In the genomic region with DNA sequence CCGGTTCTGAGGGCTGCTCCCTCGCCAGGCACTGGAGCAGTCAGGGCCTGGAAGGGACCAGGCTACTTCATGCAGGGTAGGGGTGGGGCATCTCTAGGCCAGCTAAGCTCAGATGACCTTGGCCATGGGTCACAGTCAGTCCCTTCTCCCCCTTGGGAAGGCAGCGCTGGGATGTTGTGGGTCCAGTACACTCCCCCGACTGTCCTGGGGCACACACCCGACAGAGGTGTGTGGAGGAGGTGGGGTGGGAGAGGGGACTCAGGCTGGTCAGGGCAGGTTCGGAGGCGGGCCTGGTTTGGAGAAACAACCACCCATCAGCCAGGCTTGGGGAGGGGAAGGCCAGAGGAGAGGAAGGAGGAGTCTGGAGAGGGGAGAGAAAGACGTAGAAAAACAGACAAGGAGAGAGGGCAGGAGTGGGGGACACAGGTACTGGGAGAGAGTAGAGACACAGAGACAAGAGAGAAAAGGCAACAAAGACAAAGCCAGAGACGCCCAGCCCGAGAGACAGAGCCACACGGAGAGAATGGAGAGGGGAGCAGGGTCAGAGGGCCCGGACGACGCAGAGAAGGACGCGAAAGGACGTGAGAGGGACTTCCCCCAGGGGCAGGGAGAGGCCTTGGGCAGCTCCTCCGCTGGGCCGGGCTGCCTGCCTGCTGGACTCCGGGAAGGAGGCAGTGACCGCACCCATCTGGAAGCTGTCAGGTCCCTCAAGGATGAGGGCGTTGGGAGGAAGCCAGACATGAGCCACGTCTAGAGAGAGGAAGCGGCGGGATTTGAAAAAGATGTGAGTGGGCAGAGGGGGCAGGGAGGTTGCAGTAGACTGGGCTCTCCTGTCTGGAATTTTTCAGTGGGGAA, we compare ENCODE assay signal across 11 cellular contexts. TPM values are rescaled to one million over a fixed set of nuclear protein-coding genes. Genes with fewer than 3 reads are reported as not detected.
DNase-seq lines count a peak whose midpoint lies in the region; ATAC-seq, FAIRE-seq and TF ChIP-seq lines count a peak whose summit lies in the region.
"Had no signal": no experiment of that assay in that cellular context is flagged by ENCODE, and none has a peak within 500 bp of the region (broad histone marks: within the 10 kb centered on the region; RNA-seq: fewer than 3 reads in every experiment).

No MANE protein-coding gene starts in this region.

- no peaks in the 10 kb centered on the region for H3K9me3 ChIP-seq in pancreas
- H3K9me3 ChIP-seq in effector memory CD4-positive, alpha-beta T cell (ENCODE audit: control insufficient read depth, low read length): no peaks in the 10 kb centered on the region

- no peaks in the 10 kb centered on the region for H3K27me3 Mint-ChIP-seq in endothelial cell (ENCODE audit: unreplicated experiment)

- H3K36me3 Mint-ChIP-seq in endothelial cell (ENCODE audit: low read depth, unreplicated experiment): no peaks in the 10 kb centered on the region
- H3K36me3 Mint-ChIP-seq: CD4-positive, CD25-positive, alpha-beta regulatory T cell had no signal

- H3K4me3 ChIP-seq in AG10803 (ENCODE audit: low read length) (no peak overlapping the region), pancreas (no peak overlapping the region)
- no peak overlapping the region for H3K4me3 ChIP-seq in effector memory CD4-positive, alpha-beta T cell (ENCODE audit: insufficient read depth, low read depth, low read length, poor library complexity, severe bottlenecking)

- 73 to 75% methylated on average over 25 of the region's 25 CpGs for WGBS in pancreas, 2 donors

- ATAC-seq in pancreas: peak in 3 of 4 donors; percentile 67 to 77 (median 72)

- no peak for FAIRE-seq in pancreas (lab: Jason Lieb, UNC)

- peak; percentile 95 for DNase-seq in AG10803 (ENCODE audit: low read depth)
- DNase-seq in UCSD-AML1 (lab: John Stamatoyannopoulos, UW; ENCODE audit: unreplicated experiment): peak; percentile 44
- DNase-seq in cardiac septum (ENCODE audit: low spot score): peak; percentile 84
- peak in 1 of 6 donors; percentile 50 for DNase-seq in pancreas
- no peak for DNase-seq in endothelial cell (ENCODE audit: low spot score)
- no peak for DNase-seq in effector memory CD4-positive, alpha-beta T cell
- no peak for DNase-seq in activated T-cell treated with anti-CD3 and anti-CD28 coated beads, Interleukin-2, amount 50 U/mL, for 1 hour
- no peak for DNase-seq in nucleus accumbens (lab: John Stamatoyannopoulos, UW)
- DNase-seq: activated naive CD4-positive, alpha-beta T cell treated with anti-CD3 and anti-CD28 coated beads for 36 hours; CD4-positive, CD25-positive, alpha-beta regulatory T cell; NCI-H1930 had no signal

- no peaks in the 10 kb centered on the region for H3K4me1 ChIP-seq in pancreas
- H3K4me1 ChIP-seq in effector memory CD4-positive, alpha-beta T cell (ENCODE audit: control insufficient read depth, insufficient read depth, low read length, poor library complexity, severe bottlenecking): no peaks in the 10 kb centered on the region

- no peak overlapping the region for H3K4me3 Mint-ChIP-seq in endothelial cell (ENCODE audit: unreplicated experiment)
- H3K4me3 Mint-ChIP-seq: activated naive CD4-positive, alpha-beta T cell treated with anti-CD3 and anti-CD28 coated beads for 36 hours; CD4-positive, CD25-positive, alpha-beta regulatory T cell had no signal

- no peaks in the 10 kb centered on the region for H3K36me3 ChIP-seq in pancreas
- no peaks in the 10 kb centered on the region for H3K36me3 ChIP-seq in effector memory CD4-positive, alpha-beta T cell (ENCODE audit: control insufficient read depth, insufficient read depth, low read length)

- no peak overlapping the region for H3K27ac ChIP-seq in pancreas
- H3K27ac ChIP-seq in effector memory CD4-positive, alpha-beta T cell (ENCODE audit: insufficient read depth, low read length, poor library complexity, severe bottlenecking): no peak overlapping the region

- H3K27me3 ChIP-seq in pancreas: no peaks in the 10 kb centered on the region
- H3K27me3 ChIP-seq in effector memory CD4-positive, alpha-beta T cell (replicated peaks; ENCODE audit: control insufficient read depth, insufficient read depth, low read length, poor library complexity, severe bottlenecking): no peaks in the 10 kb centered on the region

- no peaks in the 10 kb centered on the region for H3K9me3 Mint-ChIP-seq in endothelial cell (ENCODE audit: unreplicated experiment)
- H3K9me3 Mint-ChIP-seq: activated naive CD4-positive, alpha-beta T cell treated with anti-CD3 and anti-CD28 coated beads for 36 hours; CD4-positive, CD25-positive, alpha-beta regulatory T cell had no signal

- TF ChIP-seq CTCF in AG10803 (conservative IDR thresholded peaks at IDR 0.05; ENCODE audit: low read length): no peak
- TF ChIP-seq CTCF in pancreas (IDR thresholded peaks at IDR 0.05): no peak
- TF ChIP-seq CTCF in endothelial cell (IDR thresholded peaks at IDR 0.05; ENCODE audit: unreplicated experiment): no peak

- intact Hi-C loops in cardiac septum (cut with DNase I): no loop called here
- intact Hi-C loops in pancreas (cut with DNase I): no loop called here

- H3K4me1 Mint-ChIP-seq in endothelial cell (ENCODE audit: unreplicated experiment): peaks cover 3% of the 10 kb centered on the region
- H3K4me1 Mint-ChIP-seq: CD4-positive, CD25-positive, alpha-beta regulatory T cell had no signal

- no peak overlapping the region for H3K27ac Mint-ChIP-seq in endothelial cell (ENCODE audit: unreplicated experiment)
- H3K27ac Mint-ChIP-seq: activated naive CD4-positive, alpha-beta T cell treated with anti-CD3 and anti-CD28 coated beads for 36 hours; CD4-positive, CD25-positive, alpha-beta regulatory T cell had no signal

RNA-seq across cellular contexts. Expression of a gene that starts 30.6 kb away (rescaled TPM):
- total RNA-seq in cardiac septum (6.9 TPM), pancreas (10 to 100 TPM in 5 of 6 donors, 1 to 10 TPM in 1; 9.7 to 25.2 (median 12.1) TPM), endothelial cell (ENCODE audit: unreplicated experiment) (29.9 TPM)
- 1 to 10 TPM; 2.7 to 5.0 TPM for polyA plus RNA-seq in pancreas
- total RNA-seq: CD4-positive, CD25-positive, alpha-beta regulatory T cell had no signal
- polyA plus RNA-seq: CD4-positive, CD25-positive, alpha-beta regulatory T cell had no signal

Comparison
In these comparisons a context has a peak if more than half of its experiments do, and no peak if none do; other contexts are left out.
1. DNase-seq: peak in AG10803 (single experiment), UCSD-AML1 (single experiment) and cardiac septum (single experiment); none in endothelial cell (single experiment), effector memory CD4-positive, alpha-beta T cell (0 of 3), activated T-cell treated with anti-CD3 and anti-CD28 coated beads, Interleukin-2, amount 50 U/mL, for 1 hour (single experiment) and nucleus accumbens (0 of 56).